ENCODE assay signal across 19 cellular contexts in the genomic region with DNA sequence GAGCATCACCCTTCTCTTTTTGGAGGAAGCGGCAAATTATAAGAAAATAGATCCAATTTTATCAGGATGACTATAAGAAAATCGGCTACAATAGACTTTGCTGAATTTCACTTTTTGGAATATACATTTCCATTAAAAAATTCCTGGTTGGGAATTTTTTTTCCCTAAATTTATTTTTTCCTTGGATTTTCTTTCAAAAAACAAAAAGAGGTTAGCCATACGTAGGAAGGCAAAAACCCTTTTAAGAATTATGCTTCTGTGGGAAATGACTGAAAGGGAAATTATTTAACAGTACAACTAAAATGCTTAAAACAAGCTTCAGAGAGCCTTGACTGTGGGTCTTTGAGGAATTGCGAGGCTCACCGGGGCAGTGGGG.
DNase-seq lines count a peak whose midpoint lies in the region; ATAC-seq and TF ChIP-seq lines count a peak whose summit lies in the region.
"Had no signal": no experiment of that assay in that cellular context is flagged by ENCODE, and none has a peak within 500 bp of the region (broad histone marks: within the 10 kb centered on the region; RNA-seq: fewer than 3 reads in every experiment).

No MANE protein-coding gene starts in this region.

- DNase-seq in breast epithelium (ENCODE audit: low spot score in 2 of 2) (no peak), MCF 10A (ENCODE audit: unreplicated experiment) (no peak), body of pancreas (no peak), right lobe of liver (no peak), T-helper 2 cell (no peak), RWPE1 (ENCODE audit: low spot score) (no peak)
- DNase-seq: AML-193, Calu3, GF-D8, HFFc6, NCI-H1048, NCI-H1436 treated with DMSO at 0.1 percent for 48 hours, NCI-H2029, NCI-H526 had no signal

- H3K4me3 Mint-ChIP-seq in MCF 10A (ENCODE audit: unreplicated experiment), result no peak overlapping the region
- H3K4me3 Mint-ChIP-seq: HFFc6 had no signal

- TF ChIP-seq CTCF in breast epithelium (IDR thresholded peaks at IDR 0.05) (no peak), MCF 10A (IDR thresholded peaks at IDR 0.05; ENCODE audit: unreplicated experiment) (no peak), body of pancreas (IDR thresholded peaks at IDR 0.05) (no peak), right lobe of liver (IDR thresholded peaks at IDR 0.05) (peak in 1 of 4 donors; percentile 7), RWPE1 (conservative IDR thresholded peaks at IDR 0.05; ENCODE audit: low read depth) (no peak)

- H3K27me3 ChIP-seq in breast epithelium, result no peaks in the 10 kb centered on the region
- H3K27me3 ChIP-seq in body of pancreas, result no peaks in the 10 kb centered on the region
- no peaks in the 10 kb centered on the region for H3K27me3 ChIP-seq in right lobe of liver
- H3K27me3 ChIP-seq: SJSA1 had no signal

- H3K4me1 Mint-ChIP-seq in MCF 10A (ENCODE audit: insufficient read depth, unreplicated experiment), result no peaks in the 10 kb centered on the region

- no peak for ATAC-seq in body of pancreas
- no peak for ATAC-seq in right lobe of liver
- ATAC-seq in GM21390 (IDR thresholded peaks at IDR 0.05; ENCODE audit: unreplicated experiment), result no peak
- no peak for ATAC-seq in GM19035 (IDR thresholded peaks at IDR 0.05; ENCODE audit: unreplicated experiment)

- H3K4me3 ChIP-seq in breast epithelium, result no peak overlapping the region
- no peak overlapping the region for H3K4me3 ChIP-seq in body of pancreas
- H3K4me3 ChIP-seq in right lobe of liver, result no peak overlapping the region
- H3K4me3 ChIP-seq: SJSA1 had no signal

- CTCF ChIA-PET in MCF 10A (lab: Yijun Ruan, JAX) (no interaction called here), RWPE1 (lab: Yijun Ruan, JAX) (no interaction called here)

- H3K36me3 ChIP-seq in breast epithelium (no peaks in the 10 kb centered on the region), body of pancreas (replicated peaks in 1 of 2; ENCODE audit: insufficient read depth in 1 of 2, low read depth in 2 of 2) (no peaks in the 10 kb centered on the region), right lobe of liver (no peaks in the 10 kb centered on the region)
- H3K36me3 ChIP-seq: SJSA1 had no signal

- H3K9me3 ChIP-seq in breast epithelium (no peaks in the 10 kb centered on the region), body of pancreas (no peaks in the 10 kb centered on the region), right lobe of liver (no peaks in the 10 kb centered on the region)
- H3K9me3 ChIP-seq: SJSA1 had no signal

- H3K27ac Mint-ChIP-seq in MCF 10A (ENCODE audit: low read depth, unreplicated experiment), result no peak overlapping the region
- H3K27ac Mint-ChIP-seq: CD14-positive monocyte, HFFc6 had no signal

- intact Hi-C loops in breast epithelium (cut with DNase I; ENCODE audit: low total_unique reads), result no loop called here
- intact Hi-C loops in MCF 10A (cut with micrococcal nuclease), result no loop called here
- intact Hi-C loops in body of pancreas (cut with DNase I), result no loop called here
- intact Hi-C loops in right lobe of liver (cut with DNase I), result no loop called here

- TF ChIP-seq POLR2A in breast epithelium (IDR thresholded peaks at IDR 0.05) (no peak), body of pancreas (IDR thresholded peaks at IDR 0.05) (no peak), right lobe of liver (IDR thresholded peaks at IDR 0.05) (no peak)

- H3K27me3 Mint-ChIP-seq in MCF 10A (ENCODE audit: insufficient read depth, unreplicated experiment), result no peaks in the 10 kb centered on the region

- WGBS in body of pancreas, 2 donors, result 67 to 68% methylated on average over 5 of the region's 5 CpGs
- 64% methylated on average over 5 of the region's 5 CpGs for WGBS in right lobe of liver (ENCODE audit: insufficient coverage, low coverage, low lambda C conversion rate, missing lambda C conversion rate)

- H3K36me3 Mint-ChIP-seq in MCF 10A (ENCODE audit: insufficient read depth, unreplicated experiment), result peaks cover 5% of the 10 kb centered on the region
- H3K36me3 Mint-ChIP-seq: CD14-positive monocyte had no signal

- H3K27ac ChIP-seq in breast epithelium, result peak overlapping the region; percentile 51 to 62
- H3K27ac ChIP-seq in body of pancreas, result peak overlapping the region; percentile 37 to 82 (median 78)
- peak overlapping the region; percentile 39 to 86 (median 43) for H3K27ac ChIP-seq in right lobe of liver
- H3K27ac ChIP-seq in RWPE1, result no peak overlapping the region
- H3K27ac ChIP-seq: KMS-11, SJSA1 had no signal

- BruUV-seq in MCF 10A (replicated peaks; lab: Mats Ljungman, UMichigan), result no TSS peak

- no peaks in the 10 kb centered on the region for H3K9me3 Mint-ChIP-seq in MCF 10A (ENCODE audit: unreplicated experiment)
- H3K9me3 Mint-ChIP-seq: CD14-positive monocyte, HFFc6 had no signal

- POLR2A ChIA-PET in MCF 10A (lab: Yijun Ruan, JAX) (no interaction called here), RWPE1 (lab: Yijun Ruan, JAX; ENCODE audit: low non-redundant PET) (no interaction called here)

- H3K4me1 ChIP-seq in breast epithelium (no peaks in the 10 kb centered on the region), body of pancreas (peaks cover 46% of the 10 kb centered on the region), right lobe of liver (peaks cover 0 to 92% (median 35%) of the 10 kb centered on the region in 4 donors)
- H3K4me1 ChIP-seq: SJSA1 had no signal
